ENCODE assay signal across 8 cellular contexts in the genomic region with DNA sequence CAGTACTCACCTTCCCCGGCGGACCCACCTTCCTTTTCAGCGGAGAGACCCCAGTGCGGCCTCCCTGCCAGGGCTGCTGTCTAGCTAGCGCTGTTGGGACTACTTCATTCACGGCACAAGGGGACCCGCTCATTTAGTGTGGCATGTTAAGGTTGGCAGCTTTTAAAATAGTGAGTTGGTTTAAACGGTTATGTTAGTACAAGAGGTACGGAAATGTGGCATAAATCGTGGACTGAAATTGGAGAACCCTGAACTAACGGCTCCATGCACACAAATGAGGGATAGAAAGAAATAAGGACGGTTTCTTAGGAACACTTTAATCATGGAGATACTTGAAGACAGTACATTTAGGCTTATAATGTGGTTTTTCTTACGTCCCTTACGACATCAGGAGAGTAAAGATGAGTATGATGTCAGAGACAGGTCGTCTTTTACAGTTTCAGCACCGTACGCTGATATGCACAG. TPM values are rescaled to one million over a fixed set of nuclear protein-coding genes. Genes with fewer than 3 reads are reported as not detected.
DNase-seq lines count a peak whose midpoint lies in the region; ATAC-seq, FAIRE-seq and TF ChIP-seq lines count a peak whose summit lies in the region.

No MANE protein-coding gene starts in this region.

- H3K36me3 Mint-ChIP-seq in Caco-2 (ENCODE audit: insufficient read depth, unreplicated experiment), result peaks cover 22% of the 10 kb centered on the region
- peaks cover 12% of the 10 kb centered on the region for H3K36me3 Mint-ChIP-seq in activated naive CD8-positive, alpha-beta T cell treated with anti-CD3 and anti-CD28 coated beads, Interleukin-2, amount 10 ng/mL, durations not matched to agents 7 days and 5 days

- H3K27ac Mint-ChIP-seq in Caco-2 (ENCODE audit: unreplicated experiment), result peak overlapping the region; percentile 51
- H3K27ac Mint-ChIP-seq in activated naive CD8-positive, alpha-beta T cell treated with anti-CD3 and anti-CD28 coated beads, Interleukin-2, amount 10 ng/mL, durations not matched to agents 7 days and 5 days, result peak overlapping the region; percentile 99

- H3K4me3 ChIP-seq in Caco-2 (ENCODE audit: low read depth, low read length) (peak overlapping the region; percentile 72), NB4 (ENCODE audit: low read depth, low read length) (peak overlapping the region; percentile 94), hepatocyte (peak overlapping the region; percentile 44), skin epidermis (peak overlapping the region; percentile 51 to 93 (median 81))

- FAIRE-seq in HTR-8/SVneo (lab: Jason Lieb, UNC), result no peak

- no peaks in the 10 kb centered on the region for H4K20me1 ChIP-seq in hepatocyte (ENCODE audit: insufficient read depth, poor library complexity, severe bottlenecking)

- H3K4me1 Mint-ChIP-seq in Caco-2 (ENCODE audit: low read depth, unreplicated experiment), result peaks cover 10% of the 10 kb centered on the region
- H3K4me1 Mint-ChIP-seq in activated naive CD8-positive, alpha-beta T cell treated with anti-CD3 and anti-CD28 coated beads, Interleukin-2, amount 10 ng/mL, durations not matched to agents 7 days and 5 days, result peaks cover 32% of the 10 kb centered on the region

- WGBS in hepatocyte (ENCODE audit: low lambda C conversion rate, missing lambda C conversion rate), result 5% methylated on average over 17 of the region's 17 CpGs

- H2AFZ ChIP-seq in hepatocyte, result peak overlapping the region; percentile 53

- peaks cover 81% of the 10 kb centered on the region for H3K79me2 ChIP-seq in hepatocyte

- H3K27ac ChIP-seq in hepatocyte (peak overlapping the region; percentile 97), skin epidermis (peak overlapping the region; percentile 70 to 99 (median 95))

- H3K4me3 Mint-ChIP-seq in Caco-2 (ENCODE audit: unreplicated experiment), result peak overlapping the region; percentile 71
- H3K4me3 Mint-ChIP-seq in activated naive CD8-positive, alpha-beta T cell treated with anti-CD3 and anti-CD28 coated beads, Interleukin-2, amount 10 ng/mL, durations not matched to agents 7 days and 5 days, result peak overlapping the region; percentile 96

- no peaks in the 10 kb centered on the region for H3K27me3 ChIP-seq in Caco-2 (replicated peaks; ENCODE audit: control insufficient read depth, insufficient read depth, low read length)
- H3K27me3 ChIP-seq in hepatocyte, result no peaks in the 10 kb centered on the region

- TF ChIP-seq POLR2A in NB4 (IDR thresholded peaks at IDR 0.05; ENCODE audit: extremely low read depth, insufficient read length), result no peak

- no peaks in the 10 kb centered on the region for H3K9me2 ChIP-seq in hepatocyte (replicated peaks; ENCODE audit: insufficient read depth)

- DNase-seq in Caco-2, result no peak
- DNase-seq in NB4 (ENCODE audit: low read depth), result peak; percentile 54
- DNase-seq in activated naive CD8-positive, alpha-beta T cell treated with anti-CD3 and anti-CD28 coated beads, Interleukin-2, amount 10 ng/mL, durations not matched to agents 7 days and 5 days, result no peak
- no peak for DNase-seq in hepatocyte (ENCODE audit: low spot score)
- no peak for DNase-seq in HTR-8/SVneo (ENCODE audit: insufficient read length, low spot score)

- no peaks in the 10 kb centered on the region for H3K4me1 ChIP-seq in Caco-2
- peaks cover 20% of the 10 kb centered on the region for H3K4me1 ChIP-seq in hepatocyte (ENCODE audit: insufficient read depth)

- H3K36me3 ChIP-seq in Caco-2 (ENCODE audit: control insufficient read depth, insufficient read depth, low read length) (0 out of 2 replicates have a peak, but pooled peaks cover 2% of the 10 kb centered on the region), hepatocyte (replicated peaks; ENCODE audit: insufficient read depth, low read depth) (no peaks in the 10 kb centered on the region)

- H3K9me3 ChIP-seq in Caco-2, result no peaks in the 10 kb centered on the region
- H3K9me3 ChIP-seq in hepatocyte (ENCODE audit: low read depth), result no peaks in the 10 kb centered on the region

- intact Hi-C loops in Caco-2 (cut with micrococcal nuclease; ENCODE audit: unreplicated experiment), result loop anchor here (5.0 kb wide), 1 partner anchor 244 kb away; no protein-coding TSS in a partner anchor

- peak overlapping the region; percentile 87 for H3K4me2 ChIP-seq in hepatocyte

- POLR2A ChIA-PET in Caco-2 (lab: Charles Lee), result interaction anchor here (0.7 to 2.0 kb wide), 3 partner anchors 13 to 122 kb away, joined by 3 to 10 read pairs (median 5); a partner anchor contains a TSS
- POLR2A ChIA-PET in activated naive CD8-positive, alpha-beta T cell treated with anti-CD3 and anti-CD28 coated beads, Interleukin-2, amount 10 ng/mL, durations not matched to agents 7 days and 5 days (lab: Charles Lee), result interaction anchor here (1.0 to 1.6 kb wide), 6 partner anchors 9 to 913 kb away, joined by 3 to 6 read pairs (median 5); a partner anchor contains a TSS

- H3K27me3 Mint-ChIP-seq in Caco-2 (ENCODE audit: insufficient read depth, unreplicated experiment), result no peaks in the 10 kb centered on the region
- no peaks in the 10 kb centered on the region for H3K27me3 Mint-ChIP-seq in activated naive CD8-positive, alpha-beta T cell treated with anti-CD3 and anti-CD28 coated beads, Interleukin-2, amount 10 ng/mL, durations not matched to agents 7 days and 5 days

- BruUV-seq in Caco-2 (replicated peaks; lab: Mats Ljungman, UMichigan), result no TSS peak

- H3K9me3 Mint-ChIP-seq in Caco-2 (ENCODE audit: unreplicated experiment), result no peaks in the 10 kb centered on the region
- no peaks in the 10 kb centered on the region for H3K9me3 Mint-ChIP-seq in activated naive CD8-positive, alpha-beta T cell treated with anti-CD3 and anti-CD28 coated beads, Interleukin-2, amount 10 ng/mL, durations not matched to agents 7 days and 5 days

- CTCF ChIA-PET in Caco-2 (lab: Charles Lee), result interaction anchor here (1.4 to 1.8 kb wide), 3 partner anchors 13 to 178 kb away, joined by 4 to 8 read pairs (median 6); a partner anchor contains a TSS

- peak; percentile 3 for ATAC-seq in GM19372 (IDR thresholded peaks at IDR 0.05; ENCODE audit: low read depth, unreplicated experiment)
- peak; percentile 21 for ATAC-seq in activated naive CD8-positive, alpha-beta T cell treated with anti-CD3 and anti-CD28 coated beads, Interleukin-2, amount 10 ng/mL, durations not matched to agents 7 days and 5 days (ENCODE audit: low read depth)
- ATAC-seq in HG02798 (IDR thresholded peaks at IDR 0.05; ENCODE audit: poor library complexity, unreplicated experiment), result no peak

- no peak for TF ChIP-seq CTCF in Caco-2 (IDR thresholded peaks at IDR 0.05; ENCODE audit: insufficient read depth in 1 of 2, low read depth in 1 of 2, low read length in 1 of 2, severe bottlenecking in 1 of 2, unreplicated experiment in 1 of 2)
- no peak for TF ChIP-seq CTCF in NB4 (IDR thresholded peaks at IDR 0.05; ENCODE audit: low read depth, low read length)
- no peak for TF ChIP-seq CTCF in hepatocyte (IDR thresholded peaks at IDR 0.05; ENCODE audit: poor library complexity)

RNA-seq across cellular contexts. Expression of a gene that starts 0.8 kb away (rescaled TPM):
- total RNA-seq in Caco-2 (2022), result 21.3 and 21.9 TPM in 2 replicates
- 10 to 100 TPM; 25.2 to 26.3 TPM for total RNA-seq in activated naive CD8-positive, alpha-beta T cell treated with anti-CD3 and anti-CD28 coated beads, Interleukin-2, amount 10 ng/mL, durations not matched to agents 7 days and 5 days
- total RNA-seq in hepatocyte, result 16.3 and 237 TPM in 2 replicates
- 15.8 and 19.7 TPM in 2 replicates for polyA plus RNA-seq in hepatocyte

RNA-seq across cellular contexts. Expression of a gene that starts 0.8 kb away (rescaled TPM):
- total RNA-seq in Caco-2 (2022) (47.6 and 57.0 TPM in 2 replicates), hepatocyte (119 and 120 TPM in 2 replicates)
- total RNA-seq in activated naive CD8-positive, alpha-beta T cell treated with anti-CD3 and anti-CD28 coated beads, Interleukin-2, amount 10 ng/mL, durations not matched to agents 7 days and 5 days, result 10 to 100 TPM; 17.6 to 26.9 TPM
- 149 and 168 TPM in 2 replicates for polyA plus RNA-seq in hepatocyte

Comparison
In these comparisons a context has a peak if more than half of its experiments do, and no peak if none do; other contexts are left out.
1. H3K4me3 ChIP-seq: peak in every context shown above with its lines; median percentile 94 in NB4; 81 in skin epidermis; 72 in Caco-2; 44 in hepatocyte.